ENCODE assay signal across 24 cellular contexts in genomic region chrX:106897259-106897658, GRCh38. TPM values are rescaled to one million over a fixed set of nuclear protein-coding genes. Genes with fewer than 3 reads are reported as not detected.
A peak's percentile ranks its signal among the peaks of the same experiment; 100 is the strongest.
DNase-seq lines count a peak whose midpoint lies in the region; ATAC-seq and TF ChIP-seq lines count a peak whose summit lies in the region.
"Had no signal": no experiment of that assay in that cellular context is flagged by ENCODE, and none has a peak within 500 bp of the region (broad histone marks: within the 10 kb centered on the region; RNA-seq: fewer than 3 reads in every experiment).

No MANE protein-coding gene starts in this region.

- no peak for ATAC-seq in GM21390 (IDR thresholded peaks at IDR 0.05; ENCODE audit: unreplicated experiment)
- ATAC-seq: effector memory CD8-positive, alpha-beta T cell; heart right ventricle; stimulated activated naive CD8-positive, alpha-beta T cell treated with anti-CD3 and anti-CD28 coated beads, Interleukin-15, Interleukin-2, amounts not matched to agents 100 U/mL and 50 U/mL, for 24 hours; WTC11 had no signal

- H3K4me2 ChIP-seq in osteoblast (ENCODE audit: insufficient read depth, low read length) = no peak overlapping the region
- H3K4me2 ChIP-seq: neural progenitor cell had no signal

- no peaks in the 10 kb centered on the region for H3K79me2 ChIP-seq in osteoblast (ENCODE audit: insufficient read depth, low read length)

- no peaks in the 10 kb centered on the region for H3K36me3 ChIP-seq in osteoblast (ENCODE audit: insufficient read depth, low read length)
- H3K36me3 ChIP-seq: heart right ventricle, neural progenitor cell, upper lobe of left lung had no signal

- H3K27ac ChIP-seq in osteoblast (ENCODE audit: low read depth, low read length) = peak overlapping the region; percentile 11
- H3K27ac ChIP-seq: heart right ventricle, neural progenitor cell, upper lobe of left lung had no signal

- DNase-seq in H4 (ENCODE audit: low spot score) = peak; percentile 36
- DNase-seq in NCI-H82 treated with DMSO at 0.1 percent for 48 hours (lab: John Stamatoyannopoulos, UW; ENCODE audit: unreplicated experiment) = peak; percentile 40
- peak; percentile 53 for DNase-seq in epithelial cell of esophagus (ENCODE audit: low read depth)
- DNase-seq in osteoblast (ENCODE audit: insufficient read length, low spot score, missing footprints) = peak; percentile 86
- no peak for DNase-seq in NCI-H446 treated with DMSO at 0.1 percent for 48 hours (lab: John Stamatoyannopoulos, UW)
- DNase-seq in T1000 (lab: John Stamatoyannopoulos, UW) = no peak
- DNase-seq in SIG-M5 treated with dmso at 0.1 percent for 504 hours (lab: John Stamatoyannopoulos, UW; ENCODE audit: unreplicated experiment) = no peak
- DNase-seq: activated CD8-positive, alpha-beta memory T cell treated with anti-CD3 and anti-CD28 coated beads for 24 hours; CD4-positive, CD25-positive, alpha-beta regulatory T cell; DND-41; effector memory CD8-positive, alpha-beta T cell; heart right ventricle; islet precursor cell; KBM-7; NCI-H1105 treated with DMSO at 0.1 percent for 48 hours; NK-92 treated with Interleukin-12 subunit alpha and Interleukin-12 subunit beta, amount 100 ng/mL, for 24 hours; stimulated activated naive CD8-positive, alpha-beta T cell treated with anti-CD3 and anti-CD28 coated beads, Interleukin-15, Interleukin-2, amounts not matched to agents 100 U/mL and 50 U/mL, for 24 hours; T-helper 1 cell; upper lobe of left lung had no signal

- H3K4me1 ChIP-seq in osteoblast (ENCODE audit: insufficient read depth, low read length) = peaks cover 36% of the 10 kb centered on the region
- H3K4me1 ChIP-seq: neural progenitor cell, upper lobe of left lung had no signal

- H3K4me3 ChIP-seq in epithelial cell of esophagus (ENCODE audit: low read length) (no peak overlapping the region), osteoblast (ENCODE audit: insufficient read depth, low read length) (no peak overlapping the region)
- H3K4me3 ChIP-seq: heart right ventricle, neural progenitor cell, upper lobe of left lung had no signal

- TF ChIP-seq CTCF in epithelial cell of esophagus (IDR thresholded peaks at IDR 0.05; ENCODE audit: insufficient read depth, low read depth, low read length, missing control alignments) (no peak), osteoblast (IDR thresholded peaks at IDR 0.05; ENCODE audit: extremely low read depth, low read depth, low read length) (no peak)

- H3K9me3 ChIP-seq in osteoblast (ENCODE audit: low read depth, low read length) = no peaks in the 10 kb centered on the region
- H3K9me3 ChIP-seq: heart right ventricle, upper lobe of left lung had no signal

- peaks cover 2% of the 10 kb centered on the region for H3K27me3 ChIP-seq in osteoblast (ENCODE audit: insufficient read depth, low read length)
- H3K27me3 ChIP-seq: neural progenitor cell, upper lobe of left lung had no signal

- no peaks in the 10 kb centered on the region for H4K20me1 ChIP-seq in osteoblast (ENCODE audit: insufficient read depth, low read length)

- peak overlapping the region; percentile 35 for H2AFZ ChIP-seq in osteoblast (ENCODE audit: low read length)
- H2AFZ ChIP-seq: neural progenitor cell had no signal

RNA-seq across cellular contexts. Expression of gene RIPPLY1, which starts 5.9 kb away (rescaled TPM):
- not detected in 2 replicates for total RNA-seq in H4 (2014; rRNA removed; shearing (Covaris generic))
- total RNA-seq in osteoblast = not detected in 2 replicates
- total RNA-seq: activated T-helper 1 cell treated with anti-CD3 and anti-CD28 coated beads, Interleukin-12 subunit alpha, Interleukin-12 subunit beta, Interleukin-2, Interleukin-4 antibody, amounts not matched to agents 30 ng/mL and 10 ng/mL and 1 ng/mL, durations not matched to agents 14 hours and 24 hours and 36 hours; CD4-positive, CD25-positive, alpha-beta regulatory T cell; heart right ventricle; mesenteric fat pad; upper lobe of left lung; WTC11 had no signal

RNA-seq across cellular contexts. Expression of gene CLDN2, which starts 22.9 kb away (rescaled TPM):
- not detected in 2 replicates for total RNA-seq in H4 (2014; rRNA removed; shearing (Covaris generic))
- total RNA-seq in osteoblast = not detected in 2 replicates
- total RNA-seq: activated T-helper 1 cell treated with anti-CD3 and anti-CD28 coated beads, Interleukin-12 subunit alpha, Interleukin-12 subunit beta, Interleukin-2, Interleukin-4 antibody, amounts not matched to agents 30 ng/mL and 10 ng/mL and 1 ng/mL, durations not matched to agents 14 hours and 24 hours and 36 hours; CD4-positive, CD25-positive, alpha-beta regulatory T cell; heart right ventricle had no signal

Comparison
In these comparisons a context has a peak if more than half of its experiments do, and no peak if none do; other contexts are left out.
1. DNase-seq: peak in H4 (single experiment), NCI-H82 treated with DMSO at 0.1 percent for 48 hours (single experiment), epithelial cell of esophagus (single experiment) and osteoblast (single experiment); none in NCI-H446 treated with DMSO at 0.1 percent for 48 hours (single experiment), T1000 (single experiment) and SIG-M5 treated with dmso at 0.1 percent for 504 hours (single experiment).